10 cellular contexts compared by ENCODE assay signal in the genomic region with DNA sequence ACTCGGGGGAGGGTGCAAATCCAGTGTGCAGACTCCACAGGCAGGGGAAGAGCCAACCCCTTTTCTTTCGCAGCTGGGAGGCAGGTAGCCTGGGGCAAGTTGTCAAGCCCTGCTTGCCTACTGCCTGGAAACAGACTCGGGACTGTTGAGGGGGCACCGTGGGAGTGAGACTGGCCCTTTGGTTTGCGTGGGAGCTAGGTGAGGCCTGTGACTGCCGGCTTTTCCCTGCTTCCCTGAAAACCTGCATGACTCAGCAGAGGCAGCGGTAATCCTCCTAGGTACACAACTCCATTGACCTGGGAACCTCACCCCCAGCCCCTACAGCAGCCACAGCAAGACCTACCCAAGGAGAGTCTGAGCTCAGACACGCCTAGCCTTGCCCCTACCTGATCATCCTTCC.
"Had no signal": no experiment of that assay in that cellular context is flagged by ENCODE, and none has a peak within 500 bp of the region (broad histone marks: within the 10 kb centered on the region; RNA-seq: fewer than 3 reads in every experiment).

No MANE protein-coding gene starts in this region.

- H3K27ac ChIP-seq: HL-60, KMS-11 had no signal

- H3K27ac Mint-ChIP-seq: HFFc6, IgD-negative memory B cell had no signal

- DNase-seq: GOT3, H7, HFFc6, KBM-7 had no signal

- H3K4me3 Mint-ChIP-seq: HFFc6, IgD-negative memory B cell had no signal

- H3K36me3 ChIP-seq: HAP-1 had no signal

- H3K4me2 ChIP-seq: KMS-11 had no signal

- H3K4me3 ChIP-seq: HAP-1 had no signal

- H3K36me3 Mint-ChIP-seq: IgD-negative memory B cell had no signal

- H3K4me1 ChIP-seq: HAP-1 had no signal

- ATAC-seq: HCT116, HepG2 had no signal
